8 cellular contexts compared by ENCODE assay signal in genomic region chr22:43230983-43231723, GRCh38.
A peak's percentile ranks its signal among the peaks of the same experiment; 100 is the strongest.
DNase-seq lines count a peak whose midpoint lies in the region; TF ChIP-seq lines count a peak whose summit lies in the region.

No MANE protein-coding gene starts in this region.

- H3K4me3 ChIP-seq in NB4 (ENCODE audit: low read depth, low read length): no peak overlapping the region
- H3K4me3 ChIP-seq in astrocyte of the cerebellum (ENCODE audit: low read depth, low read length): no peak overlapping the region

- in situ Hi-C loops in astrocyte of the cerebellum (cut with HindIII; ENCODE audit: low sequenced_read_pairs): no loop called here

- no peak for TF ChIP-seq POLR2A in NB4 (IDR thresholded peaks at IDR 0.05; ENCODE audit: extremely low read depth, insufficient read length)

- peak; percentile 91 for TF ChIP-seq CTCF in NB4 (IDR thresholded peaks at IDR 0.05; ENCODE audit: low read depth, low read length)
- TF ChIP-seq CTCF in astrocyte of the cerebellum (IDR thresholded peaks at IDR 0.05; ENCODE audit: low read depth, low read length, missing control alignments): peak; percentile 96

- DNase-seq in DMS 273 (lab: John Stamatoyannopoulos, UW; ENCODE audit: unreplicated experiment): peak; percentile 79
- DNase-seq in DMS 273 treated with DMSO at 0.1 percent for 48 hours (lab: John Stamatoyannopoulos, UW): no peak
- peak; percentile 68 for DNase-seq in NB4 (ENCODE audit: low read depth)
- DNase-seq in T-helper 2 cell: peak; percentile 25 to 63 (median 48)
- DNase-seq in astrocyte of the cerebellum (ENCODE audit: low read depth): peak; percentile 9
- peak; percentile 89 for DNase-seq in iPS-NIHi7 (ENCODE audit: extremely low spot score)
- DNase-seq in stimulated activated CD4-positive, alpha-beta T cell treated with anti-CD3 and anti-CD28 coated beads, Interleukin-2, amount 100 ng/mL, for 4 hours (ENCODE audit: low read depth): peak; percentile 49
- no peak for DNase-seq in midbrain (lab: John Stamatoyannopoulos, UW)

Comparison
In these comparisons a context has a peak if more than half of its experiments do, and no peak if none do; other contexts are left out.
1. DNase-seq: peak in DMS 273 (single experiment), NB4 (single experiment), T-helper 2 cell (5 of 5), astrocyte of the cerebellum (single experiment), iPS-NIHi7 (single experiment) and stimulated activated CD4-positive, alpha-beta T cell treated with anti-CD3 and anti-CD28 coated beads, Interleukin-2, amount 100 ng/mL, for 4 hours (single experiment); none in DMS 273 treated with DMSO at 0.1 percent for 48 hours (single experiment) and midbrain (single experiment).